In genomic region chr4:10437735-10438134, GRCh38 we compare ENCODE assay signal across 28 cellular contexts.
"Had no signal": no experiment of that assay in that cellular context is flagged by ENCODE, and none has a peak within 500 bp of the region (broad histone marks: within the 10 kb centered on the region; RNA-seq: fewer than 3 reads in every experiment).

No MANE protein-coding gene starts in this region.

- H3K27me3 ChIP-seq: ascending aorta, body of pancreas, breast epithelium, SJCRH30 had no signal

- H3K4me3 ChIP-seq: ascending aorta, body of pancreas, breast epithelium, SJCRH30, SK-N-MC had no signal

- H3K4me1 ChIP-seq: ascending aorta, body of pancreas, breast epithelium, SJCRH30 had no signal

- DNase-seq: activated CD4-positive, alpha-beta T cell treated with anti-CD3 and anti-CD28 coated beads for 36 hours; activated CD4-positive, alpha-beta T cell treated with anti-CD3 and anti-CD28 coated beads, Interleukin-2, amount 10 ng/mL, durations not matched to agents 7 days and 5 days; activated CD4-positive, alpha-beta T cell treated with anti-CD3 and anti-CD28 coated beads, Interleukin-2, amount 50 U/mL, for 48 hours; activated CD8-positive, alpha-beta T cell treated with anti-CD3 and anti-CD28 coated beads, Interleukin-2, amount 10 ng/mL, durations not matched to agents 7 days and 5 days; activated gamma-delta T cell; activated naive CD4-positive, alpha-beta T cell treated with Interleukin-2 at 50 U/mL for 16 hours; activated naive CD8-positive, alpha-beta T cell treated with anti-CD3 and anti-CD28 coated beads, Interleukin-2, amount 10 ng/mL, durations not matched to agents 7 days and 5 days; activated T-cell treated with anti-CD3 and anti-CD28 coated beads, Interleukin-2, amount 50 U/mL, for 24 hours; body of pancreas; NCI-H1105; NCI-H1417 treated with DMSO at 0.1 percent for 48 hours; NCI-H187 treated with DMSO at 0.1 percent for 48 hours; NCI-H2081; NCI-H2171 treated with DMSO at 0.1 percent for 48 hours; NCI-H2227 treated with DMSO at 0.1 percent for 48 hours; NCI-H446; NCI-H510A treated with DMSO at 0.1 percent for 48 hours; NCI-H526 treated with DMSO at 0.1 percent for 48 hours; NCI-H774; SHP77; SJCRH30 had no signal

- ATAC-seq: activated CD4-positive, alpha-beta T cell treated with anti-CD3 and anti-CD28 coated beads for 36 hours; activated CD4-positive, CD25-positive, alpha-beta regulatory T cell treated with anti-CD3 and anti-CD28 coated beads, Interleukin-2, amount 50 U/mL, for 24 hours; activated CD8-positive, alpha-beta T cell treated with anti-CD3 and anti-CD28 coated beads, Interleukin-2, amount 10 ng/mL, durations not matched to agents 7 days and 5 days; body of pancreas; Panc1; WTC11 had no signal

- FAIRE-seq: TTC549 had no signal

- H3K36me3 ChIP-seq: ascending aorta, breast epithelium, SJCRH30 had no signal

- H3K9me3 ChIP-seq: body of pancreas, SJCRH30 had no signal

- H3K27ac ChIP-seq: ascending aorta, body of pancreas, breast epithelium, SJCRH30, SK-N-MC had no signal
